In the genomic region with DNA sequence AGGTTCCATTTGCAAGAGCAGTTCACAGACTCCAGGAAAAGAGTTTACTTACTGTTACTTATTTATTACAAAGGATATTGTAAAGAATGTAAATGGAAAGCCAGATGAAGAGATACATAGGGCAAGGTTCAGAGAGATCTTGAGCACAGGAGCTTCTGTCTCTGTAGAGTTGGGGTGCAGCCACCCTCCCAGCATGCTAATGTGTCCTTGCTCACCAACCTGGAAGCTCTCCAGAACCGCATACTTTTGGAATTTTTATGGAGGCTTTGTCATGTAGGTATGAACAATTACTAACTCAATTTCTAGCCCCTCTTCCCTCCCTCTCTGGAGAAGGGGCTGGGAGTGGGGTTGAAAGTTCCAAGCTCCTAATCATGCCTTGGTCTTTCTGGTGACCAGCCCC, we compare ENCODE assay signal across 15 cellular contexts.
"Had no signal": no experiment of that assay in that cellular context is flagged by ENCODE, and none has a peak within 500 bp of the region (broad histone marks: within the 10 kb centered on the region; RNA-seq: fewer than 3 reads in every experiment).

No MANE protein-coding gene starts in this region.

- DNase-seq: activated CD8-positive, alpha-beta memory T cell treated with anti-CD3 and anti-CD28 coated beads for 24 hours; activated CD8-positive, alpha-beta memory T cell treated with anti-CD3 and anti-CD28 coated beads, Interleukin-2, amount 50 U/mL, for 4 hours; activated naive CD4-positive, alpha-beta T cell treated with Interleukin-2 at 50 U/mL for 16 hours; activated naive CD8-positive, alpha-beta T cell treated with anti-CD3 and anti-CD28 coated beads for 36 hours; activated T-cell treated with anti-CD3 and anti-CD28 coated beads, Interleukin-2, amount 50 U/mL, for 24 hours; cerebellar nuclear complex; left ventricle myocardium superior; midbrain; pancreas; right cardiac atrium; stimulated activated CD4-positive, alpha-beta T cell treated with anti-CD3 and anti-CD28 coated beads, Interleukin-4, amount 100 ng/mL, for 4 hours; stimulated activated naive CD8-positive, alpha-beta T cell treated with anti-CD3 and anti-CD28 coated beads, Interleukin-15, Interleukin-2, amounts not matched to agents 100 U/mL and 50 U/mL, for 24 hours; T1000; upper lobe of left lung had no signal

- FAIRE-seq: pancreas had no signal

- H3K4me3 ChIP-seq: coronary artery, pancreas, upper lobe of left lung had no signal
